In genomic region chr3:117820900-117821299, GRCh38 we compare ENCODE assay signal across 18 cellular contexts.
DNase-seq lines count a peak whose midpoint lies in the region; ATAC-seq, FAIRE-seq and TF ChIP-seq lines count a peak whose summit lies in the region.
"Had no signal": no experiment of that assay in that cellular context is flagged by ENCODE, and none has a peak within 500 bp of the region (broad histone marks: within the 10 kb centered on the region; RNA-seq: fewer than 3 reads in every experiment).

No MANE protein-coding gene starts in this region.

- no peaks in the 10 kb centered on the region for H3K36me3 ChIP-seq in bronchial epithelial cell (ENCODE audit: control insufficient read depth, insufficient read depth, low read length)

- FAIRE-seq in bronchial epithelial cell (lab: Jason Lieb, UNC): no peak
- FAIRE-seq in islet of Langerhans (lab: Jason Lieb, UNC): peak; percentile 75
- FAIRE-seq: urothelium cell line had no signal

- no peak overlapping the region for H3K4me3 ChIP-seq in bronchial epithelial cell (ENCODE audit: low read depth, low read length)

- DNase-seq in AG08396 (ENCODE audit: low spot score) (peak; percentile 15), NCI-H460 (ENCODE audit: extremely low read depth, low read depth) (peak; percentile 63), bronchial epithelial cell (ENCODE audit: low read depth) (peak; percentile 64), dermis blood vessel endothelial cell (no peak), NOMO-1 treated with dmso at 0.1 percent for 144 hours (lab: John Stamatoyannopoulos, UW; ENCODE audit: unreplicated experiment) (no peak), NCI-H526 treated with DMSO at 0.1 percent for 48 hours (lab: John Stamatoyannopoulos, UW) (no peak)
- DNase-seq: activated CD8-positive, alpha-beta T cell treated with anti-CD3 and anti-CD28 coated beads for 36 hours; activated T-cell treated with anti-CD3 and anti-CD28 coated beads, Interleukin-2, amount 50 U/mL, for 48 hours; effector memory CD4-positive, alpha-beta T cell; GDM1; left ventricle myocardium superior; NCI-H1694; NCI-H345; Right ventricle myocardium superior; stimulated activated CD4-positive, alpha-beta T cell treated with anti-CD3 and anti-CD28 coated beads, Interleukin-2, amount 100 ng/mL, for 48 hours had no signal

- TF ChIP-seq CTCF in bronchial epithelial cell (IDR thresholded peaks at IDR 0.05; ENCODE audit: insufficient read depth, low read length, severe bottlenecking): no peak

- no peak for ATAC-seq in HG03025 (IDR thresholded peaks at IDR 0.05; ENCODE audit: low FRiP score, unreplicated experiment)
- ATAC-seq: activated CD8-positive, alpha-beta T cell treated with anti-CD3 and anti-CD28 coated beads for 36 hours; left ventricle myocardium superior had no signal

- H3K27me3 ChIP-seq in bronchial epithelial cell (ENCODE audit: control insufficient read depth, insufficient read depth, low read length): peaks cover 3% of the 10 kb centered on the region

Comparison
In these comparisons a context has a peak if more than half of its experiments do, and no peak if none do; other contexts are left out.
1. DNase-seq: peak in AG08396 (single experiment), NCI-H460 (single experiment) and bronchial epithelial cell (single experiment); none in dermis blood vessel endothelial cell (single experiment), NOMO-1 treated with dmso at 0.1 percent for 144 hours (single experiment) and NCI-H526 treated with DMSO at 0.1 percent for 48 hours (single experiment).